In genomic region chr12:49347307-49348237, GRCh38 we compare ENCODE assay signal across 8 cellular contexts. TPM values are rescaled to one million over a fixed set of nuclear protein-coding genes. Genes with fewer than 3 reads are reported as not detected.
DNase-seq lines count a peak whose midpoint lies in the region; ATAC-seq and TF ChIP-seq lines count a peak whose summit lies in the region.

No MANE protein-coding gene starts in this region.

- POLR2A ChIA-PET in HEK293T (lab: Yijun Ruan, JAX): interaction anchor here (0.5 to 4.0 kb wide), 9 partner anchors 11 to 217 kb away, joined by 3 to 30 read pairs (median 5); partner anchors contain the start of genes SPATS2 and TROAP
- POLR2A ChIA-PET in activated CD8-positive, alpha-beta T cell treated with anti-CD3 and anti-CD28 coated beads, Interleukin-2, amount 10 ng/mL, durations not matched to agents 7 days and 5 days (lab: Charles Lee): interaction anchor here (0.6 to 3.0 kb wide), 4 partner anchors 19 to 217 kb away, joined by 3 to 12 read pairs (median 3); partner anchors contain the start of genes SPATS2 and TUBA1B

- no peaks in the 10 kb centered on the region for H3K36me3 Mint-ChIP-seq in activated CD8-positive, alpha-beta T cell treated with anti-CD3 and anti-CD28 coated beads, Interleukin-2, amount 10 ng/mL, durations not matched to agents 7 days and 5 days (ENCODE audit: low read depth)
- H3K36me3 Mint-ChIP-seq in memory B cell: no peaks in the 10 kb centered on the region

- ATAC-seq in activated CD8-positive, alpha-beta T cell treated with anti-CD3 and anti-CD28 coated beads, Interleukin-2, amount 10 ng/mL, durations not matched to agents 7 days and 5 days: peak; percentile 87
- peak; percentile 76 for ATAC-seq in memory B cell (ENCODE audit: low read depth)
- no peak for ATAC-seq in GM18858 (IDR thresholded peaks at IDR 0.05; ENCODE audit: unreplicated experiment)

- DNase-seq in D341Med (ENCODE audit: low spot score) (peak; percentile 96), HEK293T (ENCODE audit: extremely low spot score) (peak; percentile 89), NCI-H460 (ENCODE audit: extremely low read depth, low read depth) (peak; percentile 73), memory B cell (ENCODE audit: low spot score in 2 of 2) (peak; percentile 79 to 88)
- DNase-seq in activated CD8-positive, alpha-beta T cell treated with anti-CD3 and anti-CD28 coated beads, Interleukin-2, amount 10 ng/mL, durations not matched to agents 7 days and 5 days: peak; percentile 81
- peak; percentile 72 for DNase-seq in effector CD4-positive, alpha-beta T cell
- peak; percentile 46 to 72 (median 68) for DNase-seq in stimulated activated CD4-positive, alpha-beta T cell treated with anti-CD3 and anti-CD28 coated beads, TNF-alpha, amount 100 ng/mL, for 48 hours (ENCODE audit: low read depth in 3 of 3)

- H3K4me1 Mint-ChIP-seq in activated CD8-positive, alpha-beta T cell treated with anti-CD3 and anti-CD28 coated beads, Interleukin-2, amount 10 ng/mL, durations not matched to agents 7 days and 5 days (ENCODE audit: low read depth): peaks cover 37% of the 10 kb centered on the region
- H3K4me1 Mint-ChIP-seq in memory B cell: peaks cover 33% of the 10 kb centered on the region

- CTCF ChIA-PET in HEK293T (lab: Yijun Ruan, JAX): interaction anchor here (0.6 to 4.5 kb wide), 37 partner anchors 9 to 356 kb away, joined by 3 to 43 read pairs (median 4); partner anchors contain the start of genes C1QL4, SPATS2 and TROAP
- CTCF ChIA-PET in activated CD8-positive, alpha-beta T cell treated with anti-CD3 and anti-CD28 coated beads, Interleukin-2, amount 10 ng/mL, durations not matched to agents 7 days and 5 days (lab: Charles Lee): interaction anchor here (0.5 to 8.4 kb wide), 45 partner anchors 10 to 257 kb away, joined by 3 to 111 read pairs (median 4); partner anchors contain the start of genes C1QL4, PRPH, SPATS2 and TROAP

- H3K27ac Mint-ChIP-seq in activated CD8-positive, alpha-beta T cell treated with anti-CD3 and anti-CD28 coated beads, Interleukin-2, amount 10 ng/mL, durations not matched to agents 7 days and 5 days: no peak overlapping the region
- H3K27ac Mint-ChIP-seq in memory B cell: no peak overlapping the region

- H3K27me3 Mint-ChIP-seq in activated CD8-positive, alpha-beta T cell treated with anti-CD3 and anti-CD28 coated beads, Interleukin-2, amount 10 ng/mL, durations not matched to agents 7 days and 5 days (ENCODE audit: low read depth): peaks cover 71% of the 10 kb centered on the region
- peaks cover 24% of the 10 kb centered on the region for H3K27me3 Mint-ChIP-seq in memory B cell

- H3K9me3 Mint-ChIP-seq in activated CD8-positive, alpha-beta T cell treated with anti-CD3 and anti-CD28 coated beads, Interleukin-2, amount 10 ng/mL, durations not matched to agents 7 days and 5 days (ENCODE audit: insufficient read depth): no peaks in the 10 kb centered on the region
- H3K9me3 Mint-ChIP-seq in memory B cell: no peaks in the 10 kb centered on the region

- peak overlapping the region; percentile 60 for H3K4me3 Mint-ChIP-seq in activated CD8-positive, alpha-beta T cell treated with anti-CD3 and anti-CD28 coated beads, Interleukin-2, amount 10 ng/mL, durations not matched to agents 7 days and 5 days
- peak overlapping the region; percentile 85 for H3K4me3 Mint-ChIP-seq in memory B cell

TF ChIP-seq in HEK293T, 16 proteins besides CTCF, POLR2A, EP300 and RAD21:
- TF ChIP-seq FOXM1 (IDR thresholded peaks at IDR 0.05; ENCODE audit: borderline replicate concordance): peak; percentile 80; the same call in 1 of the 2 replicates
- TF ChIP-seq SP1 (IDR thresholded peaks at IDR 0.05): no peak
- 0 out of 2 replicates have a peak, but pooled peaks have one; percentile 42 for TF ChIP-seq HDGF (IDR thresholded peaks at IDR 0.05; ENCODE audit: borderline replicate concordance)

RNA-seq across cellular contexts. Expression of gene DNAJC22, which starts 0.9 kb away (rescaled TPM):
- total RNA-seq in NCI-H460 (2014; rRNA removed; shearing (Covaris generic)): 1.7 and 2.2 TPM in 2 replicates
- polyA plus RNA-seq in NCI-H460 (2014; cell fraction: nucleus; rRNA removed): 5.4 and 5.5 TPM in 2 replicates
- total RNA-seq in activated CD8-positive, alpha-beta T cell treated with anti-CD3 and anti-CD28 coated beads, Interleukin-2, amount 10 ng/mL, durations not matched to agents 7 days and 5 days: under 1 TPM in 1 of 2 experiments, not detected in 1; 0.29 TPM

RNA-seq across cellular contexts. Expression of gene C1QL4, which starts 10.6 kb away (rescaled TPM):
- 0.50 and 0.55 TPM in 2 replicates for total RNA-seq in NCI-H460 (2014; rRNA removed; shearing (Covaris generic))
- polyA plus RNA-seq in NCI-H460 (2014; cell fraction: nucleus; rRNA removed): 2.8 TPM in 2 replicates
- total RNA-seq in activated CD8-positive, alpha-beta T cell treated with anti-CD3 and anti-CD28 coated beads, Interleukin-2, amount 10 ng/mL, durations not matched to agents 7 days and 5 days: not detected

RNA-seq across cellular contexts. Expression of gene SPATS2, which starts 19.7 kb away (rescaled TPM):
- 29.3 and 30.4 TPM in 2 replicates for total RNA-seq in NCI-H460 (2014; rRNA removed; shearing (Covaris generic))
- 24.1 and 44.2 TPM in 2 replicates for polyA plus RNA-seq in NCI-H460 (2014; cell fraction: nucleus; rRNA removed)
- total RNA-seq in activated CD8-positive, alpha-beta T cell treated with anti-CD3 and anti-CD28 coated beads, Interleukin-2, amount 10 ng/mL, durations not matched to agents 7 days and 5 days: 10 to 100 TPM; 12.9 to 13.0 TPM

RNA-seq across cellular contexts. Expression of gene TROAP, which starts 24.5 kb away (rescaled TPM):
- 35.2 and 50.5 TPM in 2 replicates for total RNA-seq in NCI-H460 (2014; rRNA removed; shearing (Covaris generic))
- polyA plus RNA-seq in NCI-H460 (2014; cell fraction: nucleus; rRNA removed): 90.7 and 116 TPM in 2 replicates
- 100 to 1,000 TPM; 107 to 111 TPM for total RNA-seq in activated CD8-positive, alpha-beta T cell treated with anti-CD3 and anti-CD28 coated beads, Interleukin-2, amount 10 ng/mL, durations not matched to agents 7 days and 5 days

RNA-seq across cellular contexts. Expression of gene PRPH, which starts 52.6 kb away (rescaled TPM):
- 1.7 and 3.4 TPM in 2 replicates for total RNA-seq in NCI-H460 (2014; rRNA removed; shearing (Covaris generic))
- 0.88 and 10.5 TPM in 2 replicates for polyA plus RNA-seq in NCI-H460 (2014; cell fraction: nucleus; rRNA removed)
- not detected for total RNA-seq in activated CD8-positive, alpha-beta T cell treated with anti-CD3 and anti-CD28 coated beads, Interleukin-2, amount 10 ng/mL, durations not matched to agents 7 days and 5 days
